1 cellular context compared by ENCODE assay signal in genomic region chr6:31533455-31533841, GRCh38.
TF ChIP-seq lines count a peak whose summit lies in the region.

No MANE protein-coding gene starts in this region.

TF ChIP-seq in WTC11, 78 proteins besides CTCF, POLR2A, EP300 and RAD21 (continued from another document):
- TF ChIP-seq, protein P1, sequence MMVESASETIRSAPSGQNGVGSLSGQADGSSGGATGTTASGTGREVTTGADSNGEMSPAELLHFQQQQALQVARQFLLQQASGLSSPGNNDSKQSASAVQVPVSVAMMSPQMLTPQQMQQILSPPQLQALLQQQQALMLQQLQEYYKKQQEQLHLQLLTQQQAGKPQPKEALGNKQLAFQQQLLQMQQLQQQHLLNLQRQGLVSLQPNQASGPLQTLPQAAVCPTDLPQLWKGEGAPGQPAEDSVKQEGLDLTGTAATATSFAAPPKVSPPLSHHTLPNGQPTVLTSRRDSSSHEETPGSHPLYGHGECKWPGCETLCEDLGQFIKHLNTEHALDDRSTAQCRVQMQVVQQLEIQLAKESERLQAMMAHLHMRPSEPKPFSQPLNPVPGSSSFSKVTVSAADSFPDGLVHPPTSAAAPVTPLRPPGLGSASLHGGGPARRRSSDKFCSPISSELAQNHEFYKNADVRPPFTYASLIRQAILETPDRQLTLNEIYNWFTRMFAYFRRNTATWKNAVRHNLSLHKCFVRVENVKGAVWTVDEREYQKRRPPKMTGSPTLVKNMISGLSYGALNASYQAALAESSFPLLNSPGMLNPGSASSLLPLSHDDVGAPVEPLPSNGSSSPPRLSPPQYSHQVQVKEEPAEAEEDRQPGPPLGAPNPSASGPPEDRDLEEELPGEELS (CRISPR knock-in tag; IDR thresholded peaks at IDR 0.05) = no peak
- TF ChIP-seq, protein P2, sequence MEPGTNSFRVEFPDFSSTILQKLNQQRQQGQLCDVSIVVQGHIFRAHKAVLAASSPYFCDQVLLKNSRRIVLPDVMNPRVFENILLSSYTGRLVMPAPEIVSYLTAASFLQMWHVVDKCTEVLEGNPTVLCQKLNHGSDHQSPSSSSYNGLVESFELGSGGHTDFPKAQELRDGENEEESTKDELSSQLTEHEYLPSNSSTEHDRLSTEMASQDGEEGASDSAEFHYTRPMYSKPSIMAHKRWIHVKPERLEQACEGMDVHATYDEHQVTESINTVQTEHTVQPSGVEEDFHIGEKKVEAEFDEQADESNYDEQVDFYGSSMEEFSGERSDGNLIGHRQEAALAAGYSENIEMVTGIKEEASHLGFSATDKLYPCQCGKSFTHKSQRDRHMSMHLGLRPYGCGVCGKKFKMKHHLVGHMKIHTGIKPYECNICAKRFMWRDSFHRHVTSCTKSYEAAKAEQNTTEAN (CRISPR knock-in tag; IDR thresholded peaks at IDR 0.05) = no peak
- TF ChIP-seq ZNF416 (CRISPR knock-in tag; IDR thresholded peaks at IDR 0.05) = no peak
- TF ChIP-seq ZNF232 (CRISPR knock-in tag; IDR thresholded peaks at IDR 0.05) = no peak
- TF ChIP-seq, protein P3, sequence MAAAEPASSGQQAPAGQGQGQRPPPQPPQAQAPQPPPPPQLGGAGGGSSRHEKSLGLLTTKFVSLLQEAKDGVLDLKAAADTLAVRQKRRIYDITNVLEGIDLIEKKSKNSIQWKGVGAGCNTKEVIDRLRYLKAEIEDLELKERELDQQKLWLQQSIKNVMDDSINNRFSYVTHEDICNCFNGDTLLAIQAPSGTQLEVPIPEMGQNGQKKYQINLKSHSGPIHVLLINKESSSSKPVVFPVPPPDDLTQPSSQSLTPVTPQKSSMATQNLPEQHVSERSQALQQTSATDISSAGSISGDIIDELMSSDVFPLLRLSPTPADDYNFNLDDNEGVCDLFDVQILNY (CRISPR knock-in tag; IDR thresholded peaks at IDR 0.05) = no peak
- TF ChIP-seq, protein P4, sequence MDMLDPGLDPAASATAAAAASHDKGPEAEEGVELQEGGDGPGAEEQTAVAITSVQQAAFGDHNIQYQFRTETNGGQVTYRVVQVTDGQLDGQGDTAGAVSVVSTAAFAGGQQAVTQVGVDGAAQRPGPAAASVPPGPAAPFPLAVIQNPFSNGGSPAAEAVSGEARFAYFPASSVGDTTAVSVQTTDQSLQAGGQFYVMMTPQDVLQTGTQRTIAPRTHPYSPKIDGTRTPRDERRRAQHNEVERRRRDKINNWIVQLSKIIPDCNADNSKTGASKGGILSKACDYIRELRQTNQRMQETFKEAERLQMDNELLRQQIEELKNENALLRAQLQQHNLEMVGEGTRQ (CRISPR knock-in tag; IDR thresholded peaks at IDR 0.05) = no peak
- no peak for TF ChIP-seq SOX15 (CRISPR knock-in tag; IDR thresholded peaks at IDR 0.05)
- no peak for TF ChIP-seq ARID4B (CRISPR knock-in tag; IDR thresholded peaks at IDR 0.05; ENCODE audit: borderline replicate concordance)
- TF ChIP-seq FOXK1 (CRISPR knock-in tag; IDR thresholded peaks at IDR 0.05) = no peak
- TF ChIP-seq USF1 (CRISPR knock-in tag; IDR thresholded peaks at IDR 0.05) = no peak
- TF ChIP-seq NFATC4 (CRISPR knock-in tag; IDR thresholded peaks at IDR 0.05) = no peak
- no peak for TF ChIP-seq ZNF219 (CRISPR knock-in tag; IDR thresholded peaks at IDR 0.05; ENCODE audit: borderline replicate concordance)
- TF ChIP-seq NFYB (CRISPR knock-in tag; conservative IDR thresholded peaks at IDR 0.05; ENCODE audit: low read depth) = no peak
- no peak for TF ChIP-seq ZNF532 (CRISPR knock-in tag; IDR thresholded peaks at IDR 0.05; ENCODE audit: borderline replicate concordance)
